In genomic region chr22:50542416-50542927, GRCh38 we compare ENCODE assay signal across 9 cellular contexts. TPM values are rescaled to one million over a fixed set of nuclear protein-coding genes. Genes with fewer than 3 reads are reported as not detected.
DNase-seq lines count a peak whose midpoint lies in the region; ATAC-seq and TF ChIP-seq lines count a peak whose summit lies in the region.
"Had no signal": no experiment of that assay in that cellular context is flagged by ENCODE, and none has a peak within 500 bp of the region (broad histone marks: within the 10 kb centered on the region; RNA-seq: fewer than 3 reads in every experiment).

No MANE protein-coding gene starts in this region.

- no peaks in the 10 kb centered on the region for H3K9me3 ChIP-seq in naive thymus-derived CD4-positive, alpha-beta T cell (ENCODE audit: control insufficient read depth in 2 of 3, low read length in 3 of 3)

- no peak for DNase-seq in naive thymus-derived CD4-positive, alpha-beta T cell
- DNase-seq in erythroblast (lab: John Stamatoyannopoulos, UW), result no peak
- DNase-seq: glutamatergic neuron had no signal

- H3K4me3 Mint-ChIP-seq in activated naive CD8-positive, alpha-beta T cell, result peak overlapping the region; percentile 64
- H3K4me3 Mint-ChIP-seq in naive thymus-derived CD4-positive, alpha-beta T cell, result peak overlapping the region in 7 of 10 donors; percentile 2 to 70 (median 37)

- CTCF ChIA-PET in naive thymus-derived CD4-positive, alpha-beta T cell (lab: Charles Lee), result interaction anchor here (0.7 to 1.3 kb wide), 2 partner anchors 14 to 17 kb away, joined by 3 to 5 read pairs; partner anchors contain the start of gene SCO2

- no peaks in the 10 kb centered on the region for H3K27me3 Mint-ChIP-seq in activated naive CD8-positive, alpha-beta T cell
- no peaks in the 10 kb centered on the region for H3K27me3 Mint-ChIP-seq in naive thymus-derived CD4-positive, alpha-beta T cell

- peak overlapping the region; percentile 93 for H3K27ac Mint-ChIP-seq in activated naive CD8-positive, alpha-beta T cell
- peak overlapping the region in 8 of 9 donors; percentile 51 to 100 (median 68) for H3K27ac Mint-ChIP-seq in naive thymus-derived CD4-positive, alpha-beta T cell

- no peak overlapping the region for H3K4me3 ChIP-seq in naive thymus-derived CD4-positive, alpha-beta T cell (ENCODE audit: low read length)

- peak; percentile 32 for ATAC-seq in HG03097 (IDR thresholded peaks at IDR 0.05; ENCODE audit: low FRiP score, unreplicated experiment)
- peak; percentile 36 for ATAC-seq in naive thymus-derived CD4-positive, alpha-beta T cell
- ATAC-seq in HG03045 (IDR thresholded peaks at IDR 0.05; ENCODE audit: unreplicated experiment), result no peak
- no peak for ATAC-seq in HG02885 (IDR thresholded peaks at IDR 0.05; ENCODE audit: poor library complexity, unreplicated experiment)
- no peak for ATAC-seq in HG03378 (IDR thresholded peaks at IDR 0.05; ENCODE audit: unreplicated experiment)

- H3K4me1 Mint-ChIP-seq in activated naive CD8-positive, alpha-beta T cell (ENCODE audit: low read depth), result peaks cover 61% of the 10 kb centered on the region
- peaks cover 38 to 67% (median 45%) of the 10 kb centered on the region in 7 donors for H3K4me1 Mint-ChIP-seq in naive thymus-derived CD4-positive, alpha-beta T cell

- no peaks in the 10 kb centered on the region for H3K9me3 Mint-ChIP-seq in activated naive CD8-positive, alpha-beta T cell (ENCODE audit: low read depth)
- peaks cover 0 to 7% (median 0%) of the 10 kb centered on the region in 11 donors for H3K9me3 Mint-ChIP-seq in naive thymus-derived CD4-positive, alpha-beta T cell

- peaks cover 38 to 46% of the 10 kb centered on the region in 2 donors for H3K4me1 ChIP-seq in naive thymus-derived CD4-positive, alpha-beta T cell (ENCODE audit: control insufficient read depth in 2 of 2, insufficient read depth in 2 of 2, low read length in 2 of 2)

- POLR2A ChIA-PET in naive thymus-derived CD4-positive, alpha-beta T cell (lab: Charles Lee), result interaction anchor here (1.0 to 1.1 kb wide), 2 partner anchors 17 to 72 kb away, joined by 3 to 4 read pairs; partner anchors contain the start of gene SCO2

- no peaks in the 10 kb centered on the region for H3K36me3 ChIP-seq in naive thymus-derived CD4-positive, alpha-beta T cell (ENCODE audit: control insufficient read depth in 2 of 3, insufficient read depth in 3 of 3, low read length in 3 of 3)

- no peak overlapping the region for H3K27ac ChIP-seq in naive thymus-derived CD4-positive, alpha-beta T cell (ENCODE audit: low read depth, low read length)

- H3K36me3 Mint-ChIP-seq in activated naive CD8-positive, alpha-beta T cell, result no peaks in the 10 kb centered on the region
- peaks cover 0 to 18% (median 0%) of the 10 kb centered on the region in 5 donors for H3K36me3 Mint-ChIP-seq in naive thymus-derived CD4-positive, alpha-beta T cell

- intact Hi-C loops in naive thymus-derived CD4-positive, alpha-beta T cell (cut with micrococcal nuclease), result no loop called here

- TF ChIP-seq POLR2A in GM10847 (IDR thresholded peaks at IDR 0.05; ENCODE audit: extremely low read depth, insufficient read length) (peak; percentile 38), erythroblast (IDR thresholded peaks at IDR 0.05; ENCODE audit: low read length) (no peak)

- H3K27me3 ChIP-seq in naive thymus-derived CD4-positive, alpha-beta T cell (ENCODE audit: control insufficient read depth in 2 of 2, insufficient read depth in 2 of 2, low read length in 2 of 2), result no peaks in the 10 kb centered on the region

RNA-seq across cellular contexts. Expression of gene KLHDC7B, which starts 3.2 kb away (rescaled TPM):
- 10 to 100 TPM in 1 of 5 experiments, 1 to 10 TPM in 4; 4.4 to 17.2 (median 6.8) TPM for total RNA-seq in naive thymus-derived CD4-positive, alpha-beta T cell
- polyA plus RNA-seq in naive thymus-derived CD4-positive, alpha-beta T cell, result 10 to 100 TPM in 1 of 2 donors, 1 to 10 TPM in 1; 7.8 to 10.0 TPM

RNA-seq across cellular contexts. Expression of gene TYMP, which starts 12.7 kb away (rescaled TPM):
- 100 to 1,000 TPM in 2 of 5 experiments, 10 to 100 TPM in 1, 1 to 10 TPM in 2; 5.4 to 161 (median 20.4) TPM for total RNA-seq in naive thymus-derived CD4-positive, alpha-beta T cell
- polyA plus RNA-seq in naive thymus-derived CD4-positive, alpha-beta T cell, result 1 to 10 TPM; 2.7 to 2.8 TPM

RNA-seq across cellular contexts. Expression of gene SCO2, which starts 17.1 kb away (rescaled TPM):
- total RNA-seq in naive thymus-derived CD4-positive, alpha-beta T cell, result 10 to 100 TPM in 1 of 5 experiments, 1 to 10 TPM in 4; 2.2 to 12.0 (median 5.5) TPM
- 1 to 10 TPM; 4.9 to 9.4 TPM for polyA plus RNA-seq in naive thymus-derived CD4-positive, alpha-beta T cell

RNA-seq across cellular contexts. Expression of gene SYCE3, which starts 20.2 kb away (rescaled TPM):
- not detected for total RNA-seq in naive thymus-derived CD4-positive, alpha-beta T cell
- not detected for polyA plus RNA-seq in naive thymus-derived CD4-positive, alpha-beta T cell

RNA-seq across cellular contexts. Expression of gene NCAPH2, which starts 34.4 kb away (rescaled TPM):
- total RNA-seq in naive thymus-derived CD4-positive, alpha-beta T cell, result 100 to 1,000 TPM in 2 of 5 experiments, 10 to 100 TPM in 3; 74.3 to 135 (median 91.1) TPM
- 10 to 100 TPM; 37.8 to 46.6 TPM for polyA plus RNA-seq in naive thymus-derived CD4-positive, alpha-beta T cell

Comparison
In these comparisons a context has a peak if more than half of its experiments do, and no peak if none do; other contexts are left out.
1. ATAC-seq: peak in HG03097 (single experiment) and naive thymus-derived CD4-positive, alpha-beta T cell (single experiment); none in HG03045 (single experiment), HG02885 (single experiment) and HG03378 (single experiment).